Comparison of ENCODE assay signal across 2 cellular contexts in genomic region chr1:154417338-154417608, GRCh38.
TF ChIP-seq lines count a peak whose summit lies in the region.

No MANE protein-coding gene starts in this region.

TF ChIP-seq in liver, 16 proteins besides CTCF, POLR2A, EP300 and RAD21 (continued from another document):
- TF ChIP-seq, protein P1, sequence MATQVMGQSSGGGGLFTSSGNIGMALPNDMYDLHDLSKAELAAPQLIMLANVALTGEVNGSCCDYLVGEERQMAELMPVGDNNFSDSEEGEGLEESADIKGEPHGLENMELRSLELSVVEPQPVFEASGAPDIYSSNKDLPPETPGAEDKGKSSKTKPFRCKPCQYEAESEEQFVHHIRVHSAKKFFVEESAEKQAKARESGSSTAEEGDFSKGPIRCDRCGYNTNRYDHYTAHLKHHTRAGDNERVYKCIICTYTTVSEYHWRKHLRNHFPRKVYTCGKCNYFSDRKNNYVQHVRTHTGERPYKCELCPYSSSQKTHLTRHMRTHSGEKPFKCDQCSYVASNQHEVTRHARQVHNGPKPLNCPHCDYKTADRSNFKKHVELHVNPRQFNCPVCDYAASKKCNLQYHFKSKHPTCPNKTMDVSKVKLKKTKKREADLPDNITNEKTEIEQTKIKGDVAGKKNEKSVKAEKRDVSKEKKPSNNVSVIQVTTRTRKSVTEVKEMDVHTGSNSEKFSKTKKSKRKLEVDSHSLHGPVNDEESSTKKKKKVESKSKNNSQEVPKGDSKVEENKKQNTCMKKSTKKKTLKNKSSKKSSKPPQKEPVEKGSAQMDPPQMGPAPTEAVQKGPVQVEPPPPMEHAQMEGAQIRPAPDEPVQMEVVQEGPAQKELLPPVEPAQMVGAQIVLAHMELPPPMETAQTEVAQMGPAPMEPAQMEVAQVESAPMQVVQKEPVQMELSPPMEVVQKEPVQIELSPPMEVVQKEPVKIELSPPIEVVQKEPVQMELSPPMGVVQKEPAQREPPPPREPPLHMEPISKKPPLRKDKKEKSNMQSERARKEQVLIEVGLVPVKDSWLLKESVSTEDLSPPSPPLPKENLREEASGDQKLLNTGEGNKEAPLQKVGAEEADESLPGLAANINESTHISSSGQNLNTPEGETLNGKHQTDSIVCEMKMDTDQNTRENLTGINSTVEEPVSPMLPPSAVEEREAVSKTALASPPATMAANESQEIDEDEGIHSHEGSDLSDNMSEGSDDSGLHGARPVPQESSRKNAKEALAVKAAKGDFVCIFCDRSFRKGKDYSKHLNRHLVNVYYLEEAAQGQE (IDR thresholded peaks at IDR 0.05): peak; percentile 63

TF ChIP-seq in HepG2, 621 proteins besides CTCF, POLR2A, EP300 and RAD21 (continued from another document):
- TF ChIP-seq, protein P2, sequence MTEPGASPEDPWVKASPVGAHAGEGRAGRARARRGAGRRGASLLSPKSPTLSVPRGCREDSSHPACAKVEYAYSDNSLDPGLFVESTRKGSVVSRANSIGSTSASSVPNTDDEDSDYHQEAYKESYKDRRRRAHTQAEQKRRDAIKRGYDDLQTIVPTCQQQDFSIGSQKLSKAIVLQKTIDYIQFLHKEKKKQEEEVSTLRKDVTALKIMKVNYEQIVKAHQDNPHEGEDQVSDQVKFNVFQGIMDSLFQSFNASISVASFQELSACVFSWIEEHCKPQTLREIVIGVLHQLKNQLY (CRISPR knock-in tag; IDR thresholded peaks at IDR 0.05): no peak
- no peak for TF ChIP-seq MYC (CRISPR knock-in tag; IDR thresholded peaks at IDR 0.05; ENCODE audit: borderline replicate concordance)
